ENCODE assay signal across 20 cellular contexts in the genomic region with DNA sequence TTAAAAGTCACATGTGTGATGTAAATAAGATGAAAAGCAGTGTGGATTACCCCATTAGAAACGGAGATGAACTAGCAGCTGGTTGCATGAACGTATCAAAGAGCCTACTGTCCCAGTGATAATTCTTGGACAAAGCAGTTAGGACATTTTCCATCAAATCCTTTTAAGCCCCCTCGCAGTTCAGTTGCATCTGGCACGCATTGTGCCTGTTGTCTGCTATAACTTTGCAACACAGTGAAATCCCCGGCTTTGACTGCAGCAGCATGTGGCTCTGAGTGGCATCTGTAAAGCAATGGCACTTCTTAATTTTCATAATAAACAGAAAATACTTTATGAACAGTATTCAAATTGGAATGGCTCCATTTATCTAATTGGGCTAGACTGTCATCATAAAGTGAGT.
DNase-seq lines count a peak whose midpoint lies in the region; ATAC-seq and TF ChIP-seq lines count a peak whose summit lies in the region.
"Had no signal": no experiment of that assay in that cellular context is flagged by ENCODE, and none has a peak within 500 bp of the region (broad histone marks: within the 10 kb centered on the region; RNA-seq: fewer than 3 reads in every experiment).

No MANE protein-coding gene starts in this region.

- peak overlapping the region; percentile 35 for H3K4me3 ChIP-seq in SJCRH30
- no peak overlapping the region for H3K4me3 ChIP-seq in esophagus muscularis mucosa
- H3K4me3 ChIP-seq in neural progenitor cell: no peak overlapping the region
- H3K4me3 ChIP-seq: BLaER1, GM23248 had no signal

- H3K27me3 ChIP-seq in SJCRH30 (no peaks in the 10 kb centered on the region), esophagus muscularis mucosa (no peaks in the 10 kb centered on the region), neural progenitor cell (no peaks in the 10 kb centered on the region)
- H3K27me3 ChIP-seq: BLaER1 had no signal

- H3K9ac ChIP-seq in neural progenitor cell: no peak overlapping the region
- H3K9ac ChIP-seq: BLaER1, GM23248 had no signal

- no peaks in the 10 kb centered on the region for H3K36me3 Mint-ChIP-seq in neural progenitor cell
- no peaks in the 10 kb centered on the region for H3K36me3 Mint-ChIP-seq in activated T-helper 17 cell treated with anti-CD3 and anti-CD28 coated beads, Interleukin-2, amount 50 U/mL, for 72 hours (ENCODE audit: low read depth)
- H3K36me3 Mint-ChIP-seq: CD8-positive, alpha-beta T cell had no signal

- H3K9me3 Mint-ChIP-seq in neural progenitor cell: no peaks in the 10 kb centered on the region
- H3K9me3 Mint-ChIP-seq in activated T-helper 17 cell treated with anti-CD3 and anti-CD28 coated beads, Interleukin-2, amount 50 U/mL, for 72 hours: peaks cover 11% of the 10 kb centered on the region
- H3K9me3 Mint-ChIP-seq: CD8-positive, alpha-beta T cell had no signal

- no peaks in the 10 kb centered on the region for H3K9me3 ChIP-seq in SJCRH30 (replicated peaks)
- H3K9me3 ChIP-seq in esophagus muscularis mucosa: no peaks in the 10 kb centered on the region
- H3K9me3 ChIP-seq in neural progenitor cell (ENCODE audit: low read depth): no peaks in the 10 kb centered on the region
- H3K9me3 ChIP-seq: BLaER1 had no signal

- no peak for TF ChIP-seq EP300 in esophagus muscularis mucosa (IDR thresholded peaks at IDR 0.05)

- no peak for TF ChIP-seq POLR2A in esophagus muscularis mucosa (IDR thresholded peaks at IDR 0.05; ENCODE audit: low read depth)

- H3K4me2 ChIP-seq in neural progenitor cell: peak overlapping the region; percentile 22
- H3K4me2 ChIP-seq: BLaER1 had no signal

- H3F3A ChIP-seq in neural progenitor cell (ENCODE audit: low read depth): no peaks in the 10 kb centered on the region

- H3K36me3 ChIP-seq in SJCRH30 (no peaks in the 10 kb centered on the region), esophagus muscularis mucosa (no peaks in the 10 kb centered on the region), neural progenitor cell (no peaks in the 10 kb centered on the region)
- H3K36me3 ChIP-seq: BLaER1 had no signal

- H3K27ac Mint-ChIP-seq in neural progenitor cell: no peak overlapping the region
- H3K27ac Mint-ChIP-seq in activated T-helper 17 cell treated with anti-CD3 and anti-CD28 coated beads, Interleukin-2, amount 50 U/mL, for 72 hours: no peak overlapping the region
- H3K27ac Mint-ChIP-seq: CD8-positive, alpha-beta T cell had no signal

- peaks cover 14% of the 10 kb centered on the region for H3K79me2 ChIP-seq in neural progenitor cell (ENCODE audit: low read depth)

- H2AFZ ChIP-seq in neural progenitor cell (replicated peaks): no peak overlapping the region
- H2AFZ ChIP-seq: GM23248 had no signal

- WGBS in esophagus muscularis mucosa: 85% methylated on average over 5 of the region's 5 CpGs

- peak overlapping the region; percentile 98 for H3K27ac ChIP-seq in SJCRH30
- no peak overlapping the region for H3K27ac ChIP-seq in esophagus muscularis mucosa (replicated peaks in 1 of 4)
- H3K27ac ChIP-seq in neural progenitor cell: no peak overlapping the region
- H3K27ac ChIP-seq: BLaER1, GM23248 had no signal

- H3K4me1 Mint-ChIP-seq in neural progenitor cell: peaks cover 27% of the 10 kb centered on the region
- no peaks in the 10 kb centered on the region for H3K4me1 Mint-ChIP-seq in activated T-helper 17 cell treated with anti-CD3 and anti-CD28 coated beads, Interleukin-2, amount 50 U/mL, for 72 hours

- H3K4me3 Mint-ChIP-seq in neural progenitor cell: no peak overlapping the region
- no peak overlapping the region for H3K4me3 Mint-ChIP-seq in activated T-helper 17 cell treated with anti-CD3 and anti-CD28 coated beads, Interleukin-2, amount 50 U/mL, for 72 hours
- H3K4me3 Mint-ChIP-seq: CD8-positive, alpha-beta T cell had no signal

- DNase-seq in G401 (ENCODE audit: low spot score): peak; percentile 61
- DNase-seq in SJCRH30: peak; percentile 71 to 90
- peak; percentile 37 for DNase-seq in esophagus muscularis mucosa (ENCODE audit: extremely low spot score)
- DNase-seq in neural progenitor cell (ENCODE audit: low spot score): no peak
- no peak for DNase-seq in DMS53 treated with DMSO at 0.1 percent for 48 hours (lab: John Stamatoyannopoulos, UW; ENCODE audit: unreplicated experiment)
- DNase-seq in GM13977 (ENCODE audit: low spot score): no peak
- DNase-seq: CD8-positive, alpha-beta T cell; DMS79; GM23248; KBM-7; NCI-H1436; NCI-H2081; NCI-H510A; OCI-M1; RPMI8226; SIG-M5 had no signal

- H3K4me1 ChIP-seq in SJCRH30 (peaks cover 38% of the 10 kb centered on the region), esophagus muscularis mucosa (peaks cover 3 to 32% (median 12%) of the 10 kb centered on the region in 4 donors), neural progenitor cell (peaks cover 7% of the 10 kb centered on the region)
- H3K4me1 ChIP-seq: BLaER1 had no signal

- no peaks in the 10 kb centered on the region for H3K27me3 Mint-ChIP-seq in neural progenitor cell (ENCODE audit: insufficient read depth, low read depth)
- no peaks in the 10 kb centered on the region for H3K27me3 Mint-ChIP-seq in activated T-helper 17 cell treated with anti-CD3 and anti-CD28 coated beads, Interleukin-2, amount 50 U/mL, for 72 hours

- ATAC-seq in HG02610 (IDR thresholded peaks at IDR 0.05; ENCODE audit: unreplicated experiment): no peak
- ATAC-seq in activated T-helper 17 cell treated with anti-CD3 and anti-CD28 coated beads, Interleukin-2, amount 50 U/mL, for 72 hours (replicated peaks): no peak
- ATAC-seq: CD8-positive, alpha-beta T cell; HCT116 had no signal

- H4K20me1 ChIP-seq in neural progenitor cell (ENCODE audit: low read depth): no peaks in the 10 kb centered on the region
- H4K20me1 ChIP-seq: BLaER1 had no signal

- intact Hi-C loops in esophagus muscularis mucosa (cut with DNase I): no loop called here

- in situ Hi-C loops in G401 (cut with HindIII; ENCODE audit: low sequenced_read_pairs): no loop called here
- in situ Hi-C loops in GM13977 (cut with MboI; ENCODE audit: low pct_unique_long_range_greater_than_20kb, low sequenced_read_pairs, unreplicated experiment): no loop called here

- TF ChIP-seq CTCF in esophagus muscularis mucosa (IDR thresholded peaks at IDR 0.05) (no peak), neural progenitor cell (IDR thresholded peaks at IDR 0.05) (no peak), GM13977 (IDR thresholded peaks at IDR 0.05; ENCODE audit: extremely low read depth, insufficient read depth, missing control alignments) (no peak)

Comparison
In these comparisons a context has a peak if more than half of its experiments do, and no peak if none do; other contexts are left out.
1. DNase-seq: peak in G401 (single experiment), SJCRH30 (2 of 2) and esophagus muscularis mucosa (single experiment); none in neural progenitor cell (single experiment), DMS53 treated with DMSO at 0.1 percent for 48 hours (single experiment) and GM13977 (single experiment).